Comparison of ENCODE assay signal across 8 cellular contexts in genomic region chr1:152036316-152037216, GRCh38.
DNase-seq lines count a peak whose midpoint lies in the region; ATAC-seq lines count a peak whose summit lies in the region.

TSS of gene S100A11 (minus strand) at chr1:152037004. CDS start at chr1:152036915, 89 bp downstream.

- peaks cover 16 to 20% of the 10 kb centered on the region in 2 donors for H3K36me3 ChIP-seq in mucosa of rectum (ENCODE audit: control insufficient read depth in 2 of 2, insufficient read depth in 2 of 2, low read length in 2 of 2)

- peak; percentile 45 for ATAC-seq in HG02763 (IDR thresholded peaks at IDR 0.05; ENCODE audit: unreplicated experiment)

- peak within 1 kb of the TSS; percentile 94 to 96 for H3K9ac ChIP-seq in mucosa of rectum (ENCODE audit: low read depth in 1 of 2, low read length in 2 of 2)

- H3K4me3 ChIP-seq in mucosa of rectum (ENCODE audit: low read length in 2 of 2), result peak within 1 kb of the TSS; percentile 88 to 93

- H3K27me3 ChIP-seq in mucosa of rectum (ENCODE audit: control insufficient read depth in 2 of 2, insufficient read depth in 2 of 2, low read length in 2 of 2), result no peaks in the 10 kb centered on the region

- peaks cover 17 to 20% of the 10 kb centered on the region in 2 donors for H3K4me1 ChIP-seq in mucosa of rectum (ENCODE audit: control insufficient read depth in 2 of 2, insufficient read depth in 2 of 2, low read length in 2 of 2)

- H3K27ac ChIP-seq in epithelial cell of prostate, result peak within 1 kb of the TSS; percentile 99
- peak within 1 kb of the TSS; percentile 92 to 94 for H3K27ac ChIP-seq in mucosa of rectum (ENCODE audit: low read depth in 2 of 2, low read length in 2 of 2)

- peak; percentile 75 for DNase-seq in GF-D8 (lab: John Stamatoyannopoulos, UW)
- DNase-seq in OCI-M1 (lab: John Stamatoyannopoulos, UW), result peak; percentile 92
- DNase-seq in activated T-cell treated with anti-CD3 and anti-CD28 coated beads for 4 hours, result peak; percentile 63
- no peak for DNase-seq in epithelial cell of prostate (ENCODE audit: low read depth, low spot score)
- DNase-seq in stimulated activated CD8-positive, alpha-beta memory T cell treated with anti-CD3 and anti-CD28 coated beads, Interleukin-7, amount 100 ng/mL, for 24 hours (ENCODE audit: low read depth), result peak; percentile 43
- no peak for DNase-seq in NCI-H1930 (lab: John Stamatoyannopoulos, UW)

- no peaks in the 10 kb centered on the region for H3K9me3 ChIP-seq in mucosa of rectum (ENCODE audit: control insufficient read depth in 2 of 2, low read length in 2 of 2)

Comparison
In these comparisons a context has a peak if more than half of its experiments do, and no peak if none do; other contexts are left out.
1. DNase-seq: peak in GF-D8 (single experiment), OCI-M1 (single experiment), activated T-cell treated with anti-CD3 and anti-CD28 coated beads for 4 hours (single experiment) and stimulated activated CD8-positive, alpha-beta memory T cell treated with anti-CD3 and anti-CD28 coated beads, Interleukin-7, amount 100 ng/mL, for 24 hours (single experiment); none in epithelial cell of prostate (single experiment) and NCI-H1930 (0 of 2).